Comparison of ENCODE assay signal across 20 cellular contexts in genomic region chr11:44426119-44426518, GRCh38.
DNase-seq lines count a peak whose midpoint lies in the region; ATAC-seq and TF ChIP-seq lines count a peak whose summit lies in the region.
"Had no signal": no experiment of that assay in that cellular context is flagged by ENCODE, and none has a peak within 500 bp of the region (broad histone marks: within the 10 kb centered on the region; RNA-seq: fewer than 3 reads in every experiment).

No MANE protein-coding gene starts in this region.

- H3K4me3 Mint-ChIP-seq in neural crest cell: no peak overlapping the region
- no peak overlapping the region for H3K4me3 Mint-ChIP-seq in activated T-helper 17 cell treated with anti-CD3 and anti-CD28 coated beads, Interleukin-2, amount 50 U/mL, for 72 hours
- H3K4me3 Mint-ChIP-seq: CD8-positive, alpha-beta T cell; GM23338; HFFc6; IgD-negative memory B cell had no signal

- H3K4me1 Mint-ChIP-seq in neural crest cell: peaks cover 20% of the 10 kb centered on the region
- no peaks in the 10 kb centered on the region for H3K4me1 Mint-ChIP-seq in activated T-helper 17 cell treated with anti-CD3 and anti-CD28 coated beads, Interleukin-2, amount 50 U/mL, for 72 hours
- H3K4me1 Mint-ChIP-seq: GM23338, IgD-negative memory B cell had no signal

- DNase-seq in coronary artery (ENCODE audit: low spot score): peak; percentile 28
- DNase-seq in islet precursor cell: peak; percentile 30
- no peak for DNase-seq in neural crest cell (ENCODE audit: low read depth, low spot score)
- DNase-seq in upper lobe of right lung: no peak
- DNase-seq in DMS53 (lab: John Stamatoyannopoulos, UW): no peak
- DNase-seq: 8988T; Calu3; CD8-positive, alpha-beta T cell; DND-41; EL; H7; HFFc6 had no signal

- ATAC-seq in upper lobe of right lung (peak; percentile 50), HG03039 (IDR thresholded peaks at IDR 0.05; ENCODE audit: unreplicated experiment) (no peak)
- ATAC-seq in activated T-helper 17 cell treated with anti-CD3 and anti-CD28 coated beads, Interleukin-2, amount 50 U/mL, for 72 hours (replicated peaks): no peak
- ATAC-seq: CD8-positive, alpha-beta T cell; GM12878; GM23338; HCT116; HepG2 had no signal

- no peaks in the 10 kb centered on the region for H3K9me3 ChIP-seq in upper lobe of right lung
- H3K9me3 ChIP-seq: BLaER1 had no signal

- intact Hi-C loops in upper lobe of right lung (cut with DNase I): no loop called here

- peak overlapping the region; percentile 79 for H3K27ac Mint-ChIP-seq in neural crest cell (ENCODE audit: unreplicated experiment)
- H3K27ac Mint-ChIP-seq in activated T-helper 17 cell treated with anti-CD3 and anti-CD28 coated beads, Interleukin-2, amount 50 U/mL, for 72 hours: no peak overlapping the region
- H3K27ac Mint-ChIP-seq: CD8-positive, alpha-beta T cell; GM23338; HFFc6; IgD-negative memory B cell had no signal

- peaks cover 33% of the 10 kb centered on the region for H3K27me3 ChIP-seq in upper lobe of right lung
- H3K27me3 ChIP-seq: BLaER1 had no signal

- TF ChIP-seq CTCF in coronary artery (IDR thresholded peaks at IDR 0.05) (no peak), neural crest cell (conservative IDR thresholded peaks at IDR 0.05) (no peak), upper lobe of right lung (IDR thresholded peaks at IDR 0.05) (no peak)

- no peaks in the 10 kb centered on the region for H3K9me3 Mint-ChIP-seq in neural crest cell
- H3K9me3 Mint-ChIP-seq in activated T-helper 17 cell treated with anti-CD3 and anti-CD28 coated beads, Interleukin-2, amount 50 U/mL, for 72 hours: no peaks in the 10 kb centered on the region
- H3K9me3 Mint-ChIP-seq: CD8-positive, alpha-beta T cell; GM23338; HFFc6 had no signal

- H3K4me3 ChIP-seq in coronary artery (no peak overlapping the region), upper lobe of right lung (no peak overlapping the region)
- H3K4me3 ChIP-seq: BLaER1, GM12878, GM23338 had no signal

- H3K36me3 ChIP-seq in upper lobe of right lung: no peaks in the 10 kb centered on the region
- H3K36me3 ChIP-seq: BLaER1 had no signal

- no peaks in the 10 kb centered on the region for H3K4me1 ChIP-seq in upper lobe of right lung
- H3K4me1 ChIP-seq: BLaER1 had no signal

- peaks cover 10% of the 10 kb centered on the region for H3K27me3 Mint-ChIP-seq in neural crest cell (ENCODE audit: low read depth)
- H3K27me3 Mint-ChIP-seq in activated T-helper 17 cell treated with anti-CD3 and anti-CD28 coated beads, Interleukin-2, amount 50 U/mL, for 72 hours: peaks cover 33% of the 10 kb centered on the region

- no peaks in the 10 kb centered on the region for H3K36me3 Mint-ChIP-seq in neural crest cell (ENCODE audit: low read depth)
- no peaks in the 10 kb centered on the region for H3K36me3 Mint-ChIP-seq in activated T-helper 17 cell treated with anti-CD3 and anti-CD28 coated beads, Interleukin-2, amount 50 U/mL, for 72 hours (ENCODE audit: low read depth)
- H3K36me3 Mint-ChIP-seq: CD8-positive, alpha-beta T cell; IgD-negative memory B cell had no signal

- H3K27ac ChIP-seq in coronary artery (no peak overlapping the region), upper lobe of right lung (no peak overlapping the region)
- H3K27ac ChIP-seq: BLaER1 had no signal

Comparison
In these comparisons a context has a peak if more than half of its experiments do, and no peak if none do; other contexts are left out.
1. DNase-seq: peak in coronary artery (single experiment) and islet precursor cell (single experiment); none in neural crest cell (single experiment), upper lobe of right lung (single experiment) and DMS53 (single experiment).